In genomic region chr2:144708641-144709040, GRCh38 we compare ENCODE assay signal across 15 cellular contexts.
"Had no signal": no experiment of that assay in that cellular context is flagged by ENCODE, and none has a peak within 500 bp of the region (broad histone marks: within the 10 kb centered on the region; RNA-seq: fewer than 3 reads in every experiment).

No MANE protein-coding gene starts in this region.

- H2AFZ ChIP-seq: neural progenitor cell, parathyroid adenoma had no signal

- H3K4me3 ChIP-seq: breast epithelium, esophagus muscularis mucosa, left ventricle myocardium inferior, neural progenitor cell, smooth muscle cell, upper lobe of right lung had no signal

- H3K9me3 ChIP-seq: breast epithelium, esophagus muscularis mucosa, left ventricle myocardium inferior, upper lobe of right lung had no signal

- H3K27me3 ChIP-seq: breast epithelium, esophagus muscularis mucosa, neural progenitor cell, upper lobe of right lung had no signal

- H3K9ac ChIP-seq: neural progenitor cell, parathyroid adenoma had no signal

- H3K36me3 ChIP-seq: breast epithelium, esophagus muscularis mucosa, left ventricle myocardium inferior, neural progenitor cell, upper lobe of right lung had no signal

- H3K4me1 ChIP-seq: breast epithelium, parathyroid adenoma had no signal

- H3K27ac ChIP-seq: breast epithelium, esophagus muscularis mucosa, left ventricle myocardium inferior, neural progenitor cell, parathyroid adenoma, upper lobe of right lung had no signal

- FAIRE-seq: kidney had no signal

- H3K79me2 ChIP-seq: parathyroid adenoma had no signal

- DNase-seq: activated CD4-positive, alpha-beta T cell treated with anti-CD3 and anti-CD28 coated beads, Interleukin-2, amount 50 U/mL, for 48 hours; activated CD4-positive, CD25-positive, alpha-beta regulatory T cell treated with anti-CD3 and anti-CD28 coated beads, Interleukin-2, amount 50 U/mL, for 72 hours; activated gamma-delta T cell treated with Interleukin-2 at 50 U/mL for 16 hours; activated naive CD8-positive, alpha-beta T cell treated with anti-CD3 and anti-CD28 coated beads for 36 hours; activated T-cell treated with anti-CD3 and anti-CD28 coated beads, Interleukin-2, amount 50 U/mL, for 48 hours; kidney; left ventricle myocardium inferior; T-helper 2 cell; upper lobe of right lung had no signal

- H3K4me2 ChIP-seq: neural progenitor cell, smooth muscle cell had no signal

- ATAC-seq: stimulated activated effector memory CD8-positive, alpha-beta T cell treated with anti-CD3 and anti-CD28 coated beads, Interleukin-12 subunit alpha, Interleukin-12 subunit beta, amount 100 ng/mL, for 72 hours; upper lobe of right lung had no signal
